Comparison of ENCODE assay signal across 8 cellular contexts in genomic region chr3:42772670-42773408, GRCh38. TPM values are rescaled to one million over a fixed set of nuclear protein-coding genes. Genes with fewer than 3 reads are reported as not detected.
DNase-seq lines count a peak whose midpoint lies in the region; ATAC-seq and TF ChIP-seq lines count a peak whose summit lies in the region.

Gene CCDC13 (minus strand): TSS chr3:42773253. CDS start chr3:42758345, 14,908 bp downstream.

- peak; percentile 67 for TF ChIP-seq POLR2A in GM18951 (IDR thresholded peaks at IDR 0.05; ENCODE audit: extremely low read depth, insufficient read depth, insufficient read length)

- H3K36me3 ChIP-seq in lung (ENCODE audit: control insufficient read depth in 2 of 2, insufficient read depth in 2 of 2, low read length in 2 of 2): peaks cover 0 to 2% of the 10 kb centered on the region in 2 donors

- peak within 1 kb of the TSS; percentile 76 for H3K4me3 Mint-ChIP-seq in activated CD4-positive, alpha-beta memory T cell treated with anti-CD3 and anti-CD28 coated beads, Interleukin-2, amount 10 ng/mL, durations not matched to agents 7 days and 5 days

- H3K4me1 Mint-ChIP-seq in activated CD4-positive, alpha-beta memory T cell treated with anti-CD3 and anti-CD28 coated beads, Interleukin-2, amount 10 ng/mL, durations not matched to agents 7 days and 5 days: peaks cover 17% of the 10 kb centered on the region

- H3K4me3 ChIP-seq in AG10803 (ENCODE audit: low read length) (peak within 1 kb of the TSS; percentile 58), lung (peak within 1 kb of the TSS; percentile 24)

- CTCF ChIA-PET in activated CD4-positive, alpha-beta memory T cell treated with anti-CD3 and anti-CD28 coated beads, Interleukin-2, amount 10 ng/mL, durations not matched to agents 7 days and 5 days (lab: Charles Lee): interaction anchor here (0.6 kb wide), 1 partner anchor 227 kb away, joined by 4 read pairs; no protein-coding TSS in a partner anchor

- H3K27ac Mint-ChIP-seq in activated CD4-positive, alpha-beta memory T cell treated with anti-CD3 and anti-CD28 coated beads, Interleukin-2, amount 10 ng/mL, durations not matched to agents 7 days and 5 days: peak within 1 kb of the TSS; percentile 56

- in situ Hi-C loops in GM18951 (cut with MboI; ENCODE audit: low sequenced_read_pairs, unreplicated experiment): no loop called here

- H3K9me3 Mint-ChIP-seq in activated CD4-positive, alpha-beta memory T cell treated with anti-CD3 and anti-CD28 coated beads, Interleukin-2, amount 10 ng/mL, durations not matched to agents 7 days and 5 days: no peaks in the 10 kb centered on the region

- H3K4me1 ChIP-seq in lung (ENCODE audit: control insufficient read depth in 2 of 2, insufficient read depth in 2 of 2, low read length in 2 of 2): no peaks in the 10 kb centered on the region

- DNase-seq in AG10803 (ENCODE audit: low read depth): peak; percentile 80
- DNase-seq in NCI-H69 (lab: John Stamatoyannopoulos, UW): peak; percentile 96
- peak; percentile 93 for DNase-seq in activated CD4-positive, alpha-beta memory T cell treated with anti-CD3 and anti-CD28 coated beads, Interleukin-2, amount 10 ng/mL, durations not matched to agents 7 days and 5 days
- peak; percentile 73 for DNase-seq in effector CD8-positive, alpha-beta T cell (lab: John Stamatoyannopoulos, UW)
- peak; percentile 96 for DNase-seq in lung (ENCODE audit: low spot score)
- peak; percentile 44 to 82 (median 62) for DNase-seq in stimulated activated CD4-positive, alpha-beta T cell treated with anti-CD3 and anti-CD28 coated beads, TNF-alpha, amount 100 ng/mL, for 1 hour (ENCODE audit: low read depth in 3 of 3, low spot score in 1 of 3)

- peak; percentile 96 for ATAC-seq in HG03196 (IDR thresholded peaks at IDR 0.05; ENCODE audit: unreplicated experiment)
- peak; percentile 88 for ATAC-seq in lung (ENCODE audit: insufficient read depth, low FRiP score)

- H3K27me3 ChIP-seq in lung (ENCODE audit: control insufficient read depth, insufficient read depth): no peaks in the 10 kb centered on the region

- 1 to 3% methylated on average over 63 of the region's 63 CpGs for WGBS in lung, 2 donors

- TF ChIP-seq CTCF in AG10803 (conservative IDR thresholded peaks at IDR 0.05; ENCODE audit: low read length): 0 out of 2 replicates have a peak, but pooled peaks have one; percentile 3
- TF ChIP-seq CTCF in lung (IDR thresholded peaks at IDR 0.05; ENCODE audit: control extremely low read depth, extremely low read depth): no peak

- H3K36me3 Mint-ChIP-seq in activated CD4-positive, alpha-beta memory T cell treated with anti-CD3 and anti-CD28 coated beads, Interleukin-2, amount 10 ng/mL, durations not matched to agents 7 days and 5 days (ENCODE audit: low read depth): no peaks in the 10 kb centered on the region

- POLR2A ChIA-PET in activated CD4-positive, alpha-beta memory T cell treated with anti-CD3 and anti-CD28 coated beads, Interleukin-2, amount 10 ng/mL, durations not matched to agents 7 days and 5 days (lab: Charles Lee): no interaction called here

- peaks cover 1% of the 10 kb centered on the region for H3K27me3 Mint-ChIP-seq in activated CD4-positive, alpha-beta memory T cell treated with anti-CD3 and anti-CD28 coated beads, Interleukin-2, amount 10 ng/mL, durations not matched to agents 7 days and 5 days

- H3K9me3 ChIP-seq in lung (ENCODE audit: control insufficient read depth in 2 of 2, insufficient read depth in 1 of 2, low read length in 1 of 2): no peaks in the 10 kb centered on the region

- H3K27ac ChIP-seq in lung (ENCODE audit: low read depth in 1 of 2, low read length in 1 of 2): peak within 1 kb of the TSS; percentile 47 to 72

RNA-seq across cellular contexts. Expression of gene CCDC13, which starts in this region (rescaled TPM):
- under 1 TPM; 0.63 to 0.83 TPM for total RNA-seq in activated CD4-positive, alpha-beta memory T cell treated with anti-CD3 and anti-CD28 coated beads, Interleukin-2, amount 10 ng/mL, durations not matched to agents 7 days and 5 days
- 1 to 10 TPM; 4.4 to 7.6 TPM for total RNA-seq in lung
- 1 to 10 TPM; 1.9 to 2.0 TPM for polyA plus RNA-seq in lung

Comparison
In these comparisons a context has a peak if more than half of its experiments do, and no peak if none do; other contexts are left out.
1. Peak in every context shown above with its lines: DNase-seq, ATAC-seq, H3K4me3 ChIP-seq and H3K27ac ChIP-seq.
2. Peak in DNase-seq in activated CD4-positive, alpha-beta memory T cell treated with anti-CD3 and anti-CD28 coated beads, Interleukin-2, amount 10 ng/mL, durations not matched to agents 7 days and 5 days; RNA of the gene not detected or under 1 TPM.